In genomic region chr16:81905277-81905676, GRCh38 we compare ENCODE assay signal across 21 cellular contexts.
"Had no signal": no experiment of that assay in that cellular context is flagged by ENCODE, and none has a peak within 500 bp of the region (broad histone marks: within the 10 kb centered on the region; RNA-seq: fewer than 3 reads in every experiment).

No MANE protein-coding gene starts in this region.

- H3K4me3 ChIP-seq: coronary artery, dorsolateral prefrontal cortex, right lobe of liver, skin epidermis, thoracic aorta had no signal

- H3K4me1 ChIP-seq: right lobe of liver had no signal

- H3K36me3 ChIP-seq: brain microvascular endothelial cell, thoracic aorta had no signal

- H3K27ac Mint-ChIP-seq: activated CD4-positive, alpha-beta T cell treated with anti-CD3 and anti-CD28 coated beads for 36 hours; stimulated activated naive CD8-positive, alpha-beta T cell treated with anti-CD3 and anti-CD28 coated beads, Interleukin-15, Interleukin-2, amounts not matched to agents 100 ng/mL and 50 ng/mL, for 24 hours had no signal

- H3K4me1 Mint-ChIP-seq: activated CD4-positive, alpha-beta T cell treated with anti-CD3 and anti-CD28 coated beads for 36 hours; nephron progenitor cell had no signal

- DNase-seq: activated CD4-positive, alpha-beta T cell treated with anti-CD3 and anti-CD28 coated beads for 36 hours; activated CD4-positive, CD25-positive, alpha-beta regulatory T cell; activated gamma-delta T cell; activated naive CD4-positive, alpha-beta T cell treated with anti-CD3 and anti-CD28 coated beads, Interleukin-2, amount 50 U/mL, for 16 hours; activated T-cell treated with anti-CD3 and anti-CD28 coated beads for 4 hours; amniotic stem cell; brain microvascular endothelial cell; dorsolateral prefrontal cortex; effector memory CD4-positive, alpha-beta T cell; left cardiac atrium; left ventricle myocardium superior; naive B cell; nephron progenitor cell; right lobe of liver; stimulated activated CD4-positive, alpha-beta T cell treated with anti-CD3 and anti-CD28 coated beads, Interleukin-12 subunit alpha, Interleukin-12 subunit beta, amount 100 ng/mL, for 4 hours; stimulated activated CD4-positive, alpha-beta T cell treated with anti-CD3 and anti-CD28 coated beads, Interleukin-4, amount 100 ng/mL, for 1 hour had no signal

- H3K9me3 Mint-ChIP-seq: naive B cell; stimulated activated naive CD8-positive, alpha-beta T cell treated with anti-CD3 and anti-CD28 coated beads, Interleukin-15, Interleukin-2, amounts not matched to agents 100 ng/mL and 50 ng/mL, for 24 hours had no signal

- H3K27me3 Mint-ChIP-seq: activated CD4-positive, alpha-beta T cell treated with anti-CD3 and anti-CD28 coated beads for 36 hours; naive B cell; stimulated activated naive CD8-positive, alpha-beta T cell treated with anti-CD3 and anti-CD28 coated beads, Interleukin-15, Interleukin-2, amounts not matched to agents 100 ng/mL and 50 ng/mL, for 24 hours had no signal

- H3K27me3 ChIP-seq: brain microvascular endothelial cell, dorsolateral prefrontal cortex, neutrophil, right lobe of liver had no signal

- H3K4me3 Mint-ChIP-seq: activated CD4-positive, alpha-beta T cell treated with anti-CD3 and anti-CD28 coated beads for 36 hours; naive B cell; nephron progenitor cell; stimulated activated naive CD8-positive, alpha-beta T cell treated with anti-CD3 and anti-CD28 coated beads, Interleukin-15, Interleukin-2, amounts not matched to agents 100 ng/mL and 50 ng/mL, for 24 hours had no signal

- ATAC-seq: activated CD4-positive, alpha-beta T cell treated with anti-CD3 and anti-CD28 coated beads for 36 hours; left cardiac atrium; left ventricle myocardium superior; right lobe of liver had no signal

- H3K27ac ChIP-seq: brain microvascular endothelial cell, coronary artery, dorsolateral prefrontal cortex, neutrophil, right lobe of liver, skin epidermis, thoracic aorta had no signal

- H3K9me3 ChIP-seq: neutrophil, right lobe of liver, thoracic aorta had no signal
